In the genomic region with DNA sequence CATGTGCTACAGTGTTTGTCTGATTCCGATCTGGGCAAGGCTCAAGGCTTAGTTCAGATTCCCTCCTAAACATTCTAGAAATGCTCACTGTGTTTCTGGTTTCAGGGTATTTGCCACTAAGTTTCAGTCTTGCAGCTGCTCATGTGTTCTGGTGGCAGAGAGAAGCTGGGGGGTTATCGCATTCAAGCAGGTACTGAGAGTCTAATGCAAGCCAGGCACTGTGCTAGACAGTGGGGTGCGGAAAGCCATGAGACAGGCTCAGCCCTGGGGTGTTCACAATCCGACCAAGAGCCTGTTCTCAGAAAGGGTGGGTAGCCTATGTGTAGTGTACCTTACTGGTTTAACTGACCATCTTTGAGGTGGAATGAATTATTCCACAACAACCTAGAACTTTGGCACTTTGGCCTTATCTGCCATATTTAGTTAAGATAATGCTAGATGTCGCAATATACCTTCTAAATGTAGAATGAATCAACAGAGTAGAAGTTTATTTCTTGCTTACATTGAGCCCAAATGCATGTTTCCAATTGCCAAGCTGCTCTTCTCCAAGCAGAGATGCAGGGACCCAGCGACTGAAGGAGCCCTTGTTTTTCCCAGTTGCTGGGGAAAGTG, we compare ENCODE assay signal across 18 cellular contexts. TPM values are rescaled to one million over a fixed set of nuclear protein-coding genes. Genes with fewer than 3 reads are reported as not detected.
DNase-seq lines count a peak whose midpoint lies in the region; ATAC-seq, FAIRE-seq and TF ChIP-seq lines count a peak whose summit lies in the region.
"Had no signal": no experiment of that assay in that cellular context is flagged by ENCODE, and none has a peak within 500 bp of the region (broad histone marks: within the 10 kb centered on the region; RNA-seq: fewer than 3 reads in every experiment).

No MANE protein-coding gene starts in this region.

- peak; percentile 56 for DNase-seq in adipocyte (ENCODE audit: low read depth)
- no peak for DNase-seq in left lobe of liver (ENCODE audit: low spot score)
- no peak for DNase-seq in pancreas
- DNase-seq in esophagus muscularis mucosa (ENCODE audit: extremely low spot score) = no peak
- DNase-seq: CD4-positive, alpha-beta T cell; DND-41; GDM1; GOT3; HFFc6; NCI-H146; Peyer's patch; SHP77 treated with DMSO at 0.1 percent for 48 hours had no signal

- no peak overlapping the region for H3K9ac ChIP-seq in adipocyte (ENCODE audit: low read length)

- no peak for TF ChIP-seq POLR2A in esophagus muscularis mucosa (IDR thresholded peaks at IDR 0.05; ENCODE audit: low read depth)

- H3K27ac ChIP-seq in pancreas (peak overlapping the region in 2 of 4 donors; percentile 13 to 45), esophagus muscularis mucosa (replicated peaks in 1 of 4) (no peak overlapping the region)
- H3K27ac ChIP-seq: Peyer's patch had no signal

- FAIRE-seq in pancreas (lab: Jason Lieb, UNC) = no peak
- FAIRE-seq: D721Med, GM12892 had no signal

- no peak for TF ChIP-seq CTCF in pancreas (IDR thresholded peaks at IDR 0.05)
- no peak for TF ChIP-seq CTCF in esophagus muscularis mucosa (IDR thresholded peaks at IDR 0.05)

- H3K9me3 ChIP-seq in adipocyte (ENCODE audit: control insufficient read depth, low read length) (no peaks in the 10 kb centered on the region), pancreas (no peaks in the 10 kb centered on the region), esophagus muscularis mucosa (no peaks in the 10 kb centered on the region)
- H3K9me3 ChIP-seq: Peyer's patch had no signal

- H3K4me1 ChIP-seq in adipocyte (ENCODE audit: control insufficient read depth, insufficient read depth, low read length) = peaks cover 25% of the 10 kb centered on the region
- H3K4me1 ChIP-seq in pancreas = peaks cover 0 to 6% (median 5%) of the 10 kb centered on the region in 3 donors
- peaks cover 0 to 4% (median 0%) of the 10 kb centered on the region in 4 donors for H3K4me1 ChIP-seq in esophagus muscularis mucosa

- TF ChIP-seq EP300 in esophagus muscularis mucosa (IDR thresholded peaks at IDR 0.05) = no peak

- 48 to 50% methylated on average over 6 of the region's 6 CpGs for WGBS in pancreas, 2 donors
- WGBS in esophagus muscularis mucosa = 97% methylated on average over 6 of the region's 6 CpGs

- intact Hi-C loops in pancreas (cut with DNase I) = no loop called here
- intact Hi-C loops in esophagus muscularis mucosa (cut with DNase I) = no loop called here

- H3K36me3 ChIP-seq in adipocyte (ENCODE audit: control insufficient read depth, insufficient read depth, low read length, severe bottlenecking) (no peaks in the 10 kb centered on the region), pancreas (no peaks in the 10 kb centered on the region), esophagus muscularis mucosa (no peaks in the 10 kb centered on the region)
- H3K36me3 ChIP-seq: Peyer's patch had no signal

- H3K4me3 ChIP-seq in adipocyte (ENCODE audit: low read length) = no peak overlapping the region
- no peak overlapping the region for H3K4me3 ChIP-seq in pancreas
- no peak overlapping the region for H3K4me3 ChIP-seq in esophagus muscularis mucosa
- H3K4me3 ChIP-seq: Peyer's patch had no signal

- ATAC-seq in HG03354 (IDR thresholded peaks at IDR 0.05; ENCODE audit: poor library complexity, severe bottlenecking, unreplicated experiment) (peak; percentile 58), left lobe of liver (peak; percentile 59), pancreas (peak; percentile 77 to 87 (median 80)), GM18909 (IDR thresholded peaks at IDR 0.05; ENCODE audit: poor library complexity, unreplicated experiment) (no peak), SK-N-SH treated with all-trans-retinoic acid at 6 μM for 48 hours (no peak), HG03159 (IDR thresholded peaks at IDR 0.05; ENCODE audit: unreplicated experiment) (no peak)

- H3K27me3 ChIP-seq in adipocyte (replicated peaks; ENCODE audit: control insufficient read depth, insufficient read depth, low read length) (no peaks in the 10 kb centered on the region), pancreas (no peaks in the 10 kb centered on the region), esophagus muscularis mucosa (no peaks in the 10 kb centered on the region)
- H3K27me3 ChIP-seq: Peyer's patch had no signal

TF ChIP-seq in SK-N-SH treated with all-trans-retinoic acid at 6 μM for 48 hours, 23 proteins besides CTCF, POLR2A, EP300 and RAD21:
- no peak for TF ChIP-seq ZNF565 (CRISPR knock-in tag; conservative IDR thresholded peaks at IDR 0.05; ENCODE audit: low read depth)
- TF ChIP-seq, protein P1, sequence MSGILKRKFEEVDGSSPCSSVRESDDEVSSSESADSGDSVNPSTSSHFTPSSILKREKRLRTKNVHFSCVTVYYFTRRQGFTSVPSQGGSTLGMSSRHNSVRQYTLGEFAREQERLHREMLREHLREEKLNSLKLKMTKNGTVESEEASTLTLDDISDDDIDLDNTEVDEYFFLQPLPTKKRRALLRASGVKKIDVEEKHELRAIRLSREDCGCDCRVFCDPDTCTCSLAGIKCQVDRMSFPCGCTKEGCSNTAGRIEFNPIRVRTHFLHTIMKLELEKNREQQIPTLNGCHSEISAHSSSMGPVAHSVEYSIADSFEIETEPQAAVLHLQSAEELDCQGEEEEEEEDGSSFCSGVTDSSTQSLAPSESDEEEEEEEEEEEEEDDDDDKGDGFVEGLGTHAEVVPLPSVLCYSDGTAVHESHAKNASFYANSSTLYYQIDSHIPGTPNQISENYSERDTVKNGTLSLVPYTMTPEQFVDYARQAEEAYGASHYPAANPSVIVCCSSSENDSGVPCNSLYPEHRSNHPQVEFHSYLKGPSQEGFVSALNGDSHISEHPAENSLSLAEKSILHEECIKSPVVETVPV (CRISPR knock-in tag; IDR thresholded peaks at IDR 0.05) = no peak
- no peak for TF ChIP-seq ZNF70 (CRISPR knock-in tag; IDR thresholded peaks at IDR 0.05)
- no peak for TF ChIP-seq OSR1 (CRISPR knock-in tag; IDR thresholded peaks at IDR 0.05)
- TF ChIP-seq, protein P2, sequence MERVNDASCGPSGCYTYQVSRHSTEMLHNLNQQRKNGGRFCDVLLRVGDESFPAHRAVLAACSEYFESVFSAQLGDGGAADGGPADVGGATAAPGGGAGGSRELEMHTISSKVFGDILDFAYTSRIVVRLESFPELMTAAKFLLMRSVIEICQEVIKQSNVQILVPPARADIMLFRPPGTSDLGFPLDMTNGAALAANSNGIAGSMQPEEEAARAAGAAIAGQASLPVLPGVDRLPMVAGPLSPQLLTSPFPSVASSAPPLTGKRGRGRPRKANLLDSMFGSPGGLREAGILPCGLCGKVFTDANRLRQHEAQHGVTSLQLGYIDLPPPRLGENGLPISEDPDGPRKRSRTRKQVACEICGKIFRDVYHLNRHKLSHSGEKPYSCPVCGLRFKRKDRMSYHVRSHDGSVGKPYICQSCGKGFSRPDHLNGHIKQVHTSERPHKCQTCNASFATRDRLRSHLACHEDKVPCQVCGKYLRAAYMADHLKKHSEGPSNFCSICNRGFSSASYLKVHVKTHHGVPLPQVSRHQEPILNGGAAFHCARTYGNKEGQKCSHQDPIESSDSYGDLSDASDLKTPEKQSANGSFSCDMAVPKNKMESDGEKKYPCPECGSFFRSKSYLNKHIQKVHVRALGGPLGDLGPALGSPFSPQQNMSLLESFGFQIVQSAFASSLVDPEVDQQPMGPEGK (CRISPR knock-in tag; IDR thresholded peaks at IDR 0.05; ENCODE audit: borderline replicate concordance) = no peak

RNA-seq across cellular contexts. Expression of a gene that starts 55.2 kb away (rescaled TPM):
- total RNA-seq in left lobe of liver (0.28 TPM), pancreas (10 to 100 TPM in 3 of 6 donors, 1 to 10 TPM in 3; 5.7 to 18.5 (median 9.0) TPM), esophagus muscularis mucosa (1 to 10 TPM; 5.1 to 7.3 (median 6.5) TPM)
- 1 to 10 TPM; 1.3 to 2.7 TPM for polyA plus RNA-seq in pancreas
- total RNA-seq: CD4-positive, alpha-beta T cell had no signal

Comparison
In these comparisons a context has a peak if more than half of its experiments do, and no peak if none do; other contexts are left out.
1. ATAC-seq: peak in HG03354 (single experiment), left lobe of liver (single experiment) and pancreas (4 of 4); none in GM18909 (single experiment), SK-N-SH treated with all-trans-retinoic acid at 6 μM for 48 hours (single experiment) and HG03159 (single experiment).